Comparison of ENCODE assay signal across 10 cellular contexts in the genomic region with DNA sequence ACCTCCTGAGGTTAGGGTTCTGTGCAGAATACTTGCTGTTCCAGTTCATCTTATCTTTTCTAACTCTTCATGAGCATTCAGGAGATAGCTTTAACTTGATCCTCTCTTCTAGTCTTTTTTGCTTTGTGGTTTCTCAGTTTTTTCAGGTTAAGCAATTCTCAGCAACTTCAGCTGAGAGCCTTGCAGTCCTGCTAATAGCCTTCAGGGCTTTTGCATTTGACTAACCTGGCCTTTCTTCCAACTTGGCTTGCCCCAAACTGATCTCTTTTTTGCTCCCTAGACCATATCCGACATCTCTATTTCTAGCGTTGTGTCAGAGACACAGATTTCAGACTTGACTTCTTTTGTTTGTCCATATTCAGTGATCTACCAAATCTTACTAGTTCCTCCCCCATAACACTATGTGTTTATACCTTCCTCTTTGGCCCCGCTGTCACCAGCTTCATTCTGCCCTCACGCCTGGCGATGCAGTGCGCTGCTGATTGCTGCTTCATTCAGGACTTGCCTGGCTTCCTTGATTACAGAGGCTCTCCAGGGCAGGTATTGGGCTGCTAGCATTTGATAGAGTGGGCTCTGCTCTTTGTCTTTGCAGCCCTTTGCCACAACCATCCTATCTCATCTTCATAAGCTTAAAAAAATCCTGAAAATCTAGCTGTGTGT. TPM values are rescaled to one million over a fixed set of nuclear protein-coding genes. Genes with fewer than 3 reads are reported as not detected.
A peak's percentile ranks its signal among the peaks of the same experiment; 100 is the strongest.
DNase-seq lines count a peak whose midpoint lies in the region; ATAC-seq and TF ChIP-seq lines count a peak whose summit lies in the region.
"Had no signal": no experiment of that assay in that cellular context is flagged by ENCODE, and none has a peak within 500 bp of the region (broad histone marks: within the 10 kb centered on the region; RNA-seq: fewer than 3 reads in every experiment).

No MANE protein-coding gene starts in this region.

- TF ChIP-seq CTCF in MM.1S (IDR thresholded peaks at IDR 0.05; ENCODE audit: low read length) (no peak), brain (conservative IDR thresholded peaks at IDR 0.05) (no peak), neural progenitor cell (IDR thresholded peaks at IDR 0.05) (no peak)

- H2AFZ ChIP-seq in MM.1S (ENCODE audit: low read length) (no peak overlapping the region), neural progenitor cell (replicated peaks) (no peak overlapping the region)

- H3K9ac ChIP-seq in MM.1S (ENCODE audit: low read length), result no peak overlapping the region
- no peak overlapping the region for H3K9ac ChIP-seq in neural progenitor cell

- H3K4me3 Mint-ChIP-seq in T-helper 1 cell treated with Interleukin-12 subunit alpha and Interleukin-12 subunit beta and Interleukin-4 antibody, amounts not matched to agents 30 μg/mL and 1 μg/mL, for 36 hours, result no peak overlapping the region
- H3K4me3 Mint-ChIP-seq in brain (peak overlapping the region in 4 of 5 experiments; percentile 7 to 35 (median 18)), neural progenitor cell (no peak overlapping the region)

- H3K36me3 ChIP-seq in MM.1S (replicated peaks; ENCODE audit: insufficient read depth, low read length) (no peaks in the 10 kb centered on the region), neural progenitor cell (no peaks in the 10 kb centered on the region)

- peak overlapping the region; percentile 11; the same call in 1 of the 2 replicates for H3K4me2 ChIP-seq in MM.1S (ENCODE audit: low read depth, low read length)
- peak overlapping the region; percentile 37 for H3K4me2 ChIP-seq in neural progenitor cell

- H4K20me1 ChIP-seq in MM.1S (ENCODE audit: insufficient read depth, low read length), result peaks cover 47% of the 10 kb centered on the region
- peaks cover 93% of the 10 kb centered on the region for H4K20me1 ChIP-seq in neural progenitor cell (ENCODE audit: low read depth)

- H3K27ac ChIP-seq in MM.1S (ENCODE audit: low read length) (peak overlapping the region; percentile 37; the same call in 1 of the 2 replicates), neural progenitor cell (peak overlapping the region; percentile 65)

- H3K9me2 ChIP-seq in MM.1S (replicated peaks; ENCODE audit: insufficient read depth, low read length), result no peaks in the 10 kb centered on the region

- H3F3A ChIP-seq in MM.1S (ENCODE audit: insufficient read depth, low read length), result peaks cover 49% of the 10 kb centered on the region
- H3F3A ChIP-seq in neural progenitor cell (ENCODE audit: low read depth), result peaks cover 10% of the 10 kb centered on the region

- H3K4me3 ChIP-seq in MM.1S (ENCODE audit: low read length) (no peak overlapping the region), neural progenitor cell (no peak overlapping the region)

- H3K9me3 ChIP-seq in MM.1S (replicated peaks; ENCODE audit: insufficient read depth, low read length), result no peaks in the 10 kb centered on the region
- no peaks in the 10 kb centered on the region for H3K9me3 ChIP-seq in neural progenitor cell (ENCODE audit: low read depth)

- H3K4me1 Mint-ChIP-seq in T-helper 1 cell treated with Interleukin-12 subunit alpha and Interleukin-12 subunit beta and Interleukin-4 antibody, amounts not matched to agents 30 μg/mL and 1 μg/mL, for 36 hours (ENCODE audit: low read depth), result peaks cover 33% of the 10 kb centered on the region
- peaks cover 86% of the 10 kb centered on the region for H3K4me1 Mint-ChIP-seq in brain
- peaks cover 5% of the 10 kb centered on the region for H3K4me1 Mint-ChIP-seq in neural progenitor cell

- ATAC-seq in HG02840 (IDR thresholded peaks at IDR 0.05; ENCODE audit: low FRiP score, unreplicated experiment), result no peak
- no peak for ATAC-seq in GM21360 (IDR thresholded peaks at IDR 0.05; ENCODE audit: unreplicated experiment)

- H3K9me3 Mint-ChIP-seq in T-helper 1 cell treated with Interleukin-12 subunit alpha and Interleukin-12 subunit beta and Interleukin-4 antibody, amounts not matched to agents 30 μg/mL and 1 μg/mL, for 36 hours, result no peaks in the 10 kb centered on the region
- H3K9me3 Mint-ChIP-seq in brain (no peaks in the 10 kb centered on the region), neural progenitor cell (peaks cover 37% of the 10 kb centered on the region)

- H3K4me1 ChIP-seq in MM.1S (ENCODE audit: low read length) (peaks cover 87% of the 10 kb centered on the region), neural progenitor cell (peaks cover 46% of the 10 kb centered on the region)

- H3K36me3 Mint-ChIP-seq in T-helper 1 cell treated with Interleukin-12 subunit alpha and Interleukin-12 subunit beta and Interleukin-4 antibody, amounts not matched to agents 30 μg/mL and 1 μg/mL, for 36 hours (ENCODE audit: low read depth), result peaks cover 4% of the 10 kb centered on the region
- H3K36me3 Mint-ChIP-seq in brain (peaks cover 11% of the 10 kb centered on the region), neural progenitor cell (peaks cover 49% of the 10 kb centered on the region)

- H3K79me2 ChIP-seq in MM.1S (ENCODE audit: low read length) (peaks cover 99% of the 10 kb centered on the region), neural progenitor cell (ENCODE audit: low read depth) (peaks cover 100% of the 10 kb centered on the region)

- H3K27me3 ChIP-seq in MM.1S (replicated peaks; ENCODE audit: insufficient read depth, low read length) (no peaks in the 10 kb centered on the region), neural progenitor cell (no peaks in the 10 kb centered on the region)

- peak overlapping the region; percentile 31 for H3K27ac Mint-ChIP-seq in T-helper 1 cell treated with Interleukin-12 subunit alpha and Interleukin-12 subunit beta and Interleukin-4 antibody, amounts not matched to agents 30 μg/mL and 1 μg/mL, for 36 hours
- H3K27ac Mint-ChIP-seq in brain (peak overlapping the region in 4 of 5 experiments; percentile 19 to 73 (median 42)), neural progenitor cell (no peak overlapping the region)

- DNase-seq in T-helper 1 cell (no peak), MM.1S (peak; percentile 55), neural progenitor cell (ENCODE audit: low spot score) (peak; percentile 23), NCI-H446 (lab: John Stamatoyannopoulos, UW) (no peak)
- DNase-seq: activated CD8-positive, alpha-beta memory T cell treated with anti-CD3 and anti-CD28 coated beads for 24 hours; NCI-H510A treated with DMSO at 0.1 percent for 48 hours had no signal

- no peaks in the 10 kb centered on the region for H3K27me3 Mint-ChIP-seq in T-helper 1 cell treated with Interleukin-12 subunit alpha and Interleukin-12 subunit beta and Interleukin-4 antibody, amounts not matched to agents 30 μg/mL and 1 μg/mL, for 36 hours (ENCODE audit: low read depth)
- H3K27me3 Mint-ChIP-seq in brain (no peaks in the 10 kb centered on the region), neural progenitor cell (ENCODE audit: insufficient read depth, low read depth) (no peaks in the 10 kb centered on the region)

RNA-seq across cellular contexts. Expression of a gene that starts 9.5 kb away (rescaled TPM):
- polyA plus RNA-seq in brain (ENCODE audit: insufficient read depth, low read depth, low replicate concordance), result 30.0 TPM
- 74.2 and 89.3 TPM in 2 replicates for total RNA-seq in neural progenitor cell (ENCODE audit: low replicate concordance)

Comparison
In these comparisons a context has a peak if more than half of its experiments do, and no peak if none do; other contexts are left out.
1. H3K4me3 Mint-ChIP-seq: peak in brain (4 of 5); none in T-helper 1 cell treated with Interleukin-12 subunit alpha and Interleukin-12 subunit beta and Interleukin-4 antibody, amounts not matched to agents 30 μg/mL and 1 μg/mL, for 36 hours (single experiment) and neural progenitor cell (single experiment).
2. DNase-seq: peak in MM.1S (single experiment) and neural progenitor cell (single experiment); none in T-helper 1 cell (0 of 5) and NCI-H446 (0 of 2).